In the genomic region with DNA sequence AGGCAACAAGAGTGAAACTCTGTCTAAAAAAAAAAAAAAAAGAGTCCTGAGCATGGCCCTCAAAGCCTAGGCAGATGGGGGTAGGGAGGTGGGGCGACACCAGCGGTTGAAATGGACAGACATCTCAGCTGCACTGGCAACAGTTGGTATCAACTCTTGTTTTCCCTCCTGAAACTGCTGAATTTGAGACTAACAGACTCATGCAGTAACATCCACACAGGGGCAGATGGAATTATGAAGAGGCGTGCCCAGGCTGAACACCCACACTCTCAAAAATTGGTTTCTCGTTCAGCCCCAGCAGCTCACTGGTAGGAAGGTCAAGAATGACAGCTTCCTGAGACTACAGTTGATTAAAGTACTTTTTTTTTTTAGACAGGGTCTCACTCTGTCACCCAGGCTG, we compare ENCODE assay signal across 18 cellular contexts. TPM values are rescaled to one million over a fixed set of nuclear protein-coding genes. Genes with fewer than 3 reads are reported as not detected.
DNase-seq lines count a peak whose midpoint lies in the region; ATAC-seq and TF ChIP-seq lines count a peak whose summit lies in the region.
"Had no signal": no experiment of that assay in that cellular context is flagged by ENCODE, and none has a peak within 500 bp of the region (broad histone marks: within the 10 kb centered on the region; RNA-seq: fewer than 3 reads in every experiment).

No MANE protein-coding gene starts in this region.

- H3K9me3 Mint-ChIP-seq in CD4-positive, alpha-beta memory T cell: peaks cover 0 to 2% (median 0%) of the 10 kb centered on the region in 8 donors
- H3K9me3 Mint-ChIP-seq in T-cell: no peaks in the 10 kb centered on the region
- H3K9me3 Mint-ChIP-seq in activated naive CD8-positive, alpha-beta T cell treated with anti-CD3 and anti-CD28 coated beads, Interleukin-2, amount 50 U/mL, for 24 hours: no peaks in the 10 kb centered on the region
- H3K9me3 Mint-ChIP-seq: activated naive CD8-positive, alpha-beta T cell treated with anti-CD3 and anti-CD28 coated beads, Interleukin-2, amount 10 ng/mL, durations not matched to agents 7 days and 5 days had no signal

- H3K4me1 Mint-ChIP-seq in CD4-positive, alpha-beta memory T cell: peaks cover 43 to 86% (median 61%) of the 10 kb centered on the region in 4 donors
- peaks cover 52 to 74% (median 64%) of the 10 kb centered on the region in 3 donors for H3K4me1 Mint-ChIP-seq in T-cell
- peaks cover 80% of the 10 kb centered on the region for H3K4me1 Mint-ChIP-seq in activated naive CD8-positive, alpha-beta T cell treated with anti-CD3 and anti-CD28 coated beads, Interleukin-2, amount 50 U/mL, for 24 hours

- peak overlapping the region in 8 of 11 experiments; percentile 3 to 64 (median 25); a peak in 7 of 22 replicates for H3K27ac ChIP-seq in BLaER1 treated with 17β-estradiol and CSF1 and Interleukin-3, amounts not matched to agents 10 nM and 100 nM
- no peak overlapping the region for H3K27ac ChIP-seq in CD4-positive, alpha-beta memory T cell (ENCODE audit: low read depth, low read length)
- no peak overlapping the region for H3K27ac ChIP-seq in testis
- no peak overlapping the region for H3K27ac ChIP-seq in SJCRH30
- H3K27ac ChIP-seq: esophagus muscularis mucosa, parathyroid adenoma had no signal

- peaks cover 57 to 76% (median 65%) of the 10 kb centered on the region in 10 experiments for H3K4me1 ChIP-seq in BLaER1 treated with 17β-estradiol and CSF1 and Interleukin-3, amounts not matched to agents 10 nM and 100 nM
- H3K4me1 ChIP-seq in CD4-positive, alpha-beta memory T cell (ENCODE audit: insufficient read depth, low read length): peaks cover 83% of the 10 kb centered on the region
- no peaks in the 10 kb centered on the region for H3K4me1 ChIP-seq in testis
- peaks cover 11% of the 10 kb centered on the region for H3K4me1 ChIP-seq in SJCRH30
- H3K4me1 ChIP-seq: parathyroid adenoma had no signal

- no peak overlapping the region for H3K9ac ChIP-seq in BLaER1 treated with 17β-estradiol and CSF1 and Interleukin-3, amounts not matched to agents 10 nM and 100 nM
- H3K9ac ChIP-seq: parathyroid adenoma had no signal

- no peak for ATAC-seq in T-cell (replicated peaks in 1 of 4)
- no peak for ATAC-seq in activated naive CD8-positive, alpha-beta T cell treated with anti-CD3 and anti-CD28 coated beads, Interleukin-2, amount 50 U/mL, for 24 hours
- ATAC-seq: HCT116, left ventricle myocardium superior, SK-N-SH treated with all-trans-retinoic acid at 6 μM for 48 hours had no signal

- H3K27me3 Mint-ChIP-seq in CD4-positive, alpha-beta memory T cell: no peaks in the 10 kb centered on the region
- H3K27me3 Mint-ChIP-seq in T-cell: no peaks in the 10 kb centered on the region
- no peaks in the 10 kb centered on the region for H3K27me3 Mint-ChIP-seq in activated naive CD8-positive, alpha-beta T cell treated with anti-CD3 and anti-CD28 coated beads, Interleukin-2, amount 50 U/mL, for 24 hours
- H3K27me3 Mint-ChIP-seq: activated naive CD8-positive, alpha-beta T cell treated with anti-CD3 and anti-CD28 coated beads, Interleukin-2, amount 10 ng/mL, durations not matched to agents 7 days and 5 days had no signal

- 94 to 99% methylated on average over 4 of the region's 4 CpGs for WGBS in testis, 2 donors

- peak in 1 of 5 donors; percentile 24 for DNase-seq in CD4-positive, alpha-beta memory T cell
- DNase-seq in T-cell (no peak), NCI-H345 treated with DMSO at 0.1 percent for 48 hours (lab: John Stamatoyannopoulos, UW; ENCODE audit: unreplicated experiment) (no peak), testis (no peak), SJCRH30 (no peak), NCI-H69 (lab: John Stamatoyannopoulos, UW) (no peak)
- DNase-seq in activated naive CD8-positive, alpha-beta T cell treated with anti-CD3 and anti-CD28 coated beads, Interleukin-2, amount 50 U/mL, for 24 hours: no peak
- DNase-seq: activated naive CD8-positive, alpha-beta T cell treated with anti-CD3 and anti-CD28 coated beads, Interleukin-2, amount 10 ng/mL, durations not matched to agents 7 days and 5 days; left ventricle myocardium superior; NCI-H187; NCI-H524 treated with DMSO at 0.1 percent for 48 hours had no signal

- no peak for TF ChIP-seq POLR2A in testis (IDR thresholded peaks at IDR 0.05)

- peak overlapping the region in 6 of 7 donors; percentile 37 to 93 (median 79) for H3K27ac Mint-ChIP-seq in CD4-positive, alpha-beta memory T cell
- H3K27ac Mint-ChIP-seq in T-cell: peak overlapping the region; percentile 43 to 76
- H3K27ac Mint-ChIP-seq in activated naive CD8-positive, alpha-beta T cell treated with anti-CD3 and anti-CD28 coated beads, Interleukin-2, amount 50 U/mL, for 24 hours: peak overlapping the region; percentile 74
- H3K27ac Mint-ChIP-seq: activated naive CD8-positive, alpha-beta T cell treated with anti-CD3 and anti-CD28 coated beads, Interleukin-2, amount 10 ng/mL, durations not matched to agents 7 days and 5 days had no signal

- H3K4me3 ChIP-seq in BLaER1 treated with 17β-estradiol and CSF1 and Interleukin-3, amounts not matched to agents 10 nM and 100 nM: no peak overlapping the region
- no peak overlapping the region for H3K4me3 ChIP-seq in CD4-positive, alpha-beta memory T cell (ENCODE audit: low read length in 2 of 2)
- H3K4me3 ChIP-seq in testis (no peak overlapping the region), SJCRH30 (no peak overlapping the region)
- H3K4me3 ChIP-seq: esophagus muscularis mucosa had no signal

- H3K4me2 ChIP-seq in BLaER1 treated with 17β-estradiol and CSF1 and Interleukin-3, amounts not matched to agents 10 nM and 100 nM: peak overlapping the region; percentile 9 to 64 (median 42); a peak in 13 of 22 replicates

- H3K36me3 Mint-ChIP-seq in CD4-positive, alpha-beta memory T cell: peaks cover 13 to 48% of the 10 kb centered on the region in 2 donors
- peaks cover 29% of the 10 kb centered on the region for H3K36me3 Mint-ChIP-seq in T-cell
- peaks cover 13% of the 10 kb centered on the region for H3K36me3 Mint-ChIP-seq in activated naive CD8-positive, alpha-beta T cell treated with anti-CD3 and anti-CD28 coated beads, Interleukin-2, amount 50 U/mL, for 24 hours (ENCODE audit: low read depth)

- no peaks in the 10 kb centered on the region for H3K27me3 ChIP-seq in BLaER1 treated with 17β-estradiol and CSF1 and Interleukin-3, amounts not matched to agents 10 nM and 100 nM
- H3K27me3 ChIP-seq in CD4-positive, alpha-beta memory T cell (ENCODE audit: insufficient read depth, low read length): no peaks in the 10 kb centered on the region
- H3K27me3 ChIP-seq in testis (no peaks in the 10 kb centered on the region), SJCRH30 (no peaks in the 10 kb centered on the region)
- H3K27me3 ChIP-seq: esophagus muscularis mucosa had no signal

- H3K9me3 ChIP-seq in BLaER1 treated with 17β-estradiol and CSF1 and Interleukin-3, amounts not matched to agents 10 nM and 100 nM (replicated peaks in 1 of 11): no peaks in the 10 kb centered on the region
- no peaks in the 10 kb centered on the region for H3K9me3 ChIP-seq in CD4-positive, alpha-beta memory T cell (ENCODE audit: control insufficient read depth in 1 of 2, low read length in 2 of 2)
- H3K9me3 ChIP-seq in testis: no peaks in the 10 kb centered on the region
- H3K9me3 ChIP-seq in SJCRH30 (replicated peaks): no peaks in the 10 kb centered on the region
- H3K9me3 ChIP-seq: esophagus muscularis mucosa had no signal

- CTCF ChIA-PET in CD4-positive, alpha-beta memory T cell (lab: Charles Lee; ENCODE audit: partially characterized antibody): no interaction called here
- CTCF ChIA-PET in T-cell (lab: Charles Lee): no interaction called here

- TF ChIP-seq CTCF in testis (IDR thresholded peaks at IDR 0.05): no peak

- peaks cover 0 to 14% (median 0%) of the 10 kb centered on the region in 11 experiments; a peak in 3 of 22 replicates for H3K36me3 ChIP-seq in BLaER1 treated with 17β-estradiol and CSF1 and Interleukin-3, amounts not matched to agents 10 nM and 100 nM
- peaks cover 5% of the 10 kb centered on the region for H3K36me3 ChIP-seq in CD4-positive, alpha-beta memory T cell (ENCODE audit: insufficient read depth, low read length)
- H3K36me3 ChIP-seq in testis (ENCODE audit: low read depth, missing control alignments) (no peaks in the 10 kb centered on the region), SJCRH30 (no peaks in the 10 kb centered on the region)
- H3K36me3 ChIP-seq: esophagus muscularis mucosa had no signal

- POLR2A ChIA-PET in CD4-positive, alpha-beta memory T cell (lab: Charles Lee; ENCODE audit: partially characterized antibody): interaction anchor here (1.2 to 1.4 kb wide), 2 partner anchors 12 to 18 kb away, joined by 3 to 5 read pairs; no protein-coding TSS in a partner anchor
- POLR2A ChIA-PET in T-cell (lab: Charles Lee): interaction anchor here in 1 of 2 donors (0.6 to 0.7 kb wide), 2 partner anchors 26 to 46 kb away, joined by 3 to 4 read pairs; no protein-coding TSS in a partner anchor

- no peaks in the 10 kb centered on the region for H4K20me1 ChIP-seq in BLaER1 treated with 17β-estradiol and CSF1 and Interleukin-3, amounts not matched to agents 10 nM and 100 nM

- intact Hi-C loops in CD4-positive, alpha-beta memory T cell (cut with micrococcal nuclease): no loop called here
- intact Hi-C loops in testis (cut with DNase I; ENCODE audit: low total_unique reads): no loop called here

- peak overlapping the region in 1 of 8 donors; percentile 57 for H3K4me3 Mint-ChIP-seq in CD4-positive, alpha-beta memory T cell
- no peak overlapping the region for H3K4me3 Mint-ChIP-seq in T-cell
- H3K4me3 Mint-ChIP-seq in activated naive CD8-positive, alpha-beta T cell treated with anti-CD3 and anti-CD28 coated beads, Interleukin-2, amount 50 U/mL, for 24 hours: peak overlapping the region; percentile 17
- H3K4me3 Mint-ChIP-seq: activated naive CD8-positive, alpha-beta T cell treated with anti-CD3 and anti-CD28 coated beads, Interleukin-2, amount 10 ng/mL, durations not matched to agents 7 days and 5 days had no signal

RNA-seq across cellular contexts. Expression of a gene that starts 24.1 kb away (rescaled TPM):
- total RNA-seq in CD4-positive, alpha-beta memory T cell: 10 to 100 TPM; 46.5 to 56.3 TPM
- polyA plus RNA-seq in CD4-positive, alpha-beta memory T cell: 10 to 100 TPM in 1 of 2 donors, 1 to 10 TPM in 1; 3.9 to 11.8 TPM
- total RNA-seq in T-cell (10 to 100 TPM; 40.9 to 48.3 (median 42.7) TPM), testis (10 to 100 TPM; 16.2 to 28.3 TPM)
- 18.0 TPM for polyA plus RNA-seq in testis (ENCODE audit: insufficient read depth, low read depth, low replicate concordance)
- total RNA-seq in SJCRH30 (2014; rRNA removed; shearing (Covaris generic)): 3.6 and 3.7 TPM in 2 replicates
- total RNA-seq: glomerular endothelial cell, HT1080 had no signal

RNA-seq across cellular contexts. Expression of a gene that starts 33.6 kb away (rescaled TPM):
- total RNA-seq in CD4-positive, alpha-beta memory T cell: 10 to 100 TPM; 70.7 to 72.4 TPM
- polyA plus RNA-seq in CD4-positive, alpha-beta memory T cell: 10 to 100 TPM; 27.2 to 37.7 TPM
- total RNA-seq in T-cell (100 to 1,000 TPM in 1 of 5 donors, 10 to 100 TPM in 4; 78.3 to 106 (median 82.4) TPM), testis (100 to 1,000 TPM; 181 to 224 TPM)
- polyA plus RNA-seq in testis (ENCODE audit: insufficient read depth, low read depth, low replicate concordance): 73.9 TPM
- total RNA-seq in SJCRH30 (2014; rRNA removed; shearing (Covaris generic)): 1.5 and 1.9 TPM in 2 replicates

RNA-seq across cellular contexts. Expression of a gene that starts 49.1 kb away (rescaled TPM):
- total RNA-seq in CD4-positive, alpha-beta memory T cell: 100 to 1,000 TPM; 101 to 105 TPM
- polyA plus RNA-seq in CD4-positive, alpha-beta memory T cell: 10 to 100 TPM; 28.4 to 49.7 TPM
- total RNA-seq in T-cell: 100 to 1,000 TPM in 4 of 5 donors, 10 to 100 TPM in 1; 99.5 to 148 (median 133) TPM
- total RNA-seq in testis: 10 to 100 TPM; 13.4 to 15.2 TPM
- 8.8 TPM for polyA plus RNA-seq in testis (ENCODE audit: insufficient read depth, low read depth, low replicate concordance)
- 3.2 and 4.6 TPM in 2 replicates for total RNA-seq in SJCRH30 (2014; rRNA removed; shearing (Covaris generic))

RNA-seq across cellular contexts. Expression of a gene that starts 56.3 kb away (rescaled TPM):
- under 1 TPM; 0.09 to 0.14 TPM for total RNA-seq in CD4-positive, alpha-beta memory T cell
- polyA plus RNA-seq in CD4-positive, alpha-beta memory T cell: not detected
- 1 to 10 TPM in 1 of 5 donors, under 1 TPM in 4; 0.23 to 1.3 (median 0.41) TPM for total RNA-seq in T-cell
- total RNA-seq in testis: 1 to 10 TPM; 5.6 to 9.5 TPM
- polyA plus RNA-seq in testis (ENCODE audit: insufficient read depth, low read depth, low replicate concordance): 10.0 TPM
- total RNA-seq in SJCRH30 (2014; rRNA removed; shearing (Covaris generic)): 0.94 and 1.1 TPM in 2 replicates
- total RNA-seq: glomerular endothelial cell, HT1080 had no signal

Comparison
In these comparisons a context has a peak if more than half of its experiments do, and no peak if none do; other contexts are left out.
1. H3K27ac ChIP-seq: peak in BLaER1 treated with 17β-estradiol and CSF1 and Interleukin-3, amounts not matched to agents 10 nM and 100 nM (8 of 11); none in CD4-positive, alpha-beta memory T cell (single experiment), testis (0 of 2) and SJCRH30 (single experiment).
2. RNA of a gene that starts 33.6 kb away (total RNA-seq): 181 to 224 TPM in testis, 78.3 to 106 TPM in T-cell and 70.7 to 72.4 TPM in CD4-positive, alpha-beta memory T cell; 1.5 to 1.9 TPM in SJCRH30; every median in the first group is over 10 times any median in the second.
3. RNA of a gene that starts 49.1 kb away (total RNA-seq): 99.5 to 148 TPM in T-cell and 101 to 105 TPM in CD4-positive, alpha-beta memory T cell; 13.4 to 15.2 TPM in testis and 3.2 to 4.6 TPM in SJCRH30; every median in the first group is over 4 times any median in the second.
4. Peak in every context shown above with its lines, with median percentiles within 50 percentile points of each other: H3K27ac Mint-ChIP-seq.